In genomic region chr10:13518076-13518692, GRCh38 we compare ENCODE assay signal across 1 cellular context.
TF ChIP-seq lines count a peak whose summit lies in the region.

No MANE protein-coding gene starts in this region.

TF ChIP-seq in SK-N-SH treated with all-trans-retinoic acid at 6 μM for 48 hours, 23 proteins besides CTCF, POLR2A, EP300 and RAD21 (continued from another document):
- no peak for TF ChIP-seq POU6F1 (CRISPR knock-in tag; IDR thresholded peaks at IDR 0.05; ENCODE audit: borderline replicate concordance, low read depth)
- no peak for TF ChIP-seq SNAI2 (CRISPR knock-in tag; IDR thresholded peaks at IDR 0.05)
